ENCODE assay signal across 9 cellular contexts in the genomic region with DNA sequence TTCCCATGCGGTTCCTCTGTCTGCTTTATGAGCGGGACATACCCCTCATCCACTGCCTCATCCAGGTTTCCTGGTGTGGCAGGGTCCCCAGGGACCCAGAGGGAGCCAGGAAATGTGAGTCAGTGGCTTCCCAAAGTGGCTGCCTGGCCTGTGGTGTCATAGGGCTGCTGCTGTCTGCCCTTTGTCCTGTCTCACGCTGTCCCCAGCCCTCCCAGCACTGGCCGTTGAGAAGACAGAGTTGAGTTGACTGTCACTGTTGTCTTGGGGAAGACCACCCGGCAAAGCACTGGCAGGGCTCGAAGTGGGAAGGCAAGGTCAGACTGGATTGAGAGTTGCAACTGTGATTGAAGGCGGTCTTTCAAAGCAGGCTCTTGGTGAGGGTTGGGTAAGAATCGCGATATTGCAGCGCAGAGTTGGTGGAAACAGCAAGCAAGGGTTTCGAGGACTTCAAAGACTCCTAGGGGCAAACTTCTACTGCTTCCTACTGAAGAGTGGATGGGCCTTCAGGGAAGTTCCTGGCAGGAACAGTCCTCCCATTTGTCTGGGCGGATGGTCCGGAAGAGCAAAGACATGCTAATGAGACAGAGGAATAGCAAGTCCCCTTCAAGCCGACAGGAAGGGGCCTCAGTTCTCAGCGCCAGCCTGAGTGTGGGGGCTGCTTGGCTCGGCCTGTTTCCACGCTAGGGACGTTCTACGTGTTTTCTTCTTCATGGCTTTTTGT. TPM values are rescaled to one million over a fixed set of nuclear protein-coding genes. Genes with fewer than 3 reads are reported as not detected.
DNase-seq lines count a peak whose midpoint lies in the region; ATAC-seq and TF ChIP-seq lines count a peak whose summit lies in the region.
"Had no signal": no experiment of that assay in that cellular context is flagged by ENCODE, and none has a peak within 500 bp of the region (broad histone marks: within the 10 kb centered on the region; RNA-seq: fewer than 3 reads in every experiment).

No MANE protein-coding gene starts in this region.

- peaks cover 22 to 42% of the 10 kb centered on the region in 2 donors for H3K27me3 Mint-ChIP-seq in CD4-positive, alpha-beta memory T cell

- no peaks in the 10 kb centered on the region for H3K9me3 Mint-ChIP-seq in CD4-positive, alpha-beta memory T cell

- POLR2A ChIA-PET in CD4-positive, alpha-beta memory T cell (lab: Charles Lee; ENCODE audit: partially characterized antibody): no interaction called here

- intact Hi-C loops in breast epithelium (cut with DNase I; ENCODE audit: low total_unique reads): no loop called here
- intact Hi-C loops in mucosa of descending colon (cut with DNase I, micrococcal nuclease): no loop called here
- intact Hi-C loops in CD4-positive, alpha-beta memory T cell (cut with micrococcal nuclease): no loop called here

- DNase-seq in HL-60 (ENCODE audit: low read depth in 1 of 2, low spot score in 1 of 2) (peak in 1 of 2 experiments; percentile 34), breast epithelium (ENCODE audit: low spot score in 2 of 2) (no peak), iPS-NIHi7 (ENCODE audit: extremely low spot score) (peak; percentile 60), suprapubic skin (ENCODE audit: low spot score in 2 of 2) (peak in 1 of 2 donors; percentile 73), T-helper 1 cell (no peak), mucosa of descending colon (no peak)
- DNase-seq in CD4-positive, alpha-beta memory T cell: no peak
- DNase-seq in stimulated activated CD4-positive, alpha-beta T cell treated with anti-CD3 and anti-CD28 coated beads, Interleukin-2, amount 100 ng/mL, for 24 hours: no peak
- DNase-seq: NCI-H345 had no signal

- H3K4me3 Mint-ChIP-seq in CD4-positive, alpha-beta memory T cell: no peak overlapping the region

- H3K36me3 ChIP-seq in breast epithelium (no peaks in the 10 kb centered on the region), suprapubic skin (no peaks in the 10 kb centered on the region), mucosa of descending colon (ENCODE audit: low read depth) (no peaks in the 10 kb centered on the region)
- H3K36me3 ChIP-seq in CD4-positive, alpha-beta memory T cell (ENCODE audit: insufficient read depth, low read length): no peaks in the 10 kb centered on the region

- WGBS in suprapubic skin: 64% methylated on average over 18 of the region's 19 CpGs

- CTCF ChIA-PET in CD4-positive, alpha-beta memory T cell (lab: Charles Lee; ENCODE audit: partially characterized antibody): no interaction called here

- H3K27me3 ChIP-seq in HL-60 (ENCODE audit: insufficient read depth, poor library complexity, severe bottlenecking) (no peaks in the 10 kb centered on the region), breast epithelium (no peaks in the 10 kb centered on the region), suprapubic skin (no peaks in the 10 kb centered on the region)
- H3K27me3 ChIP-seq in CD4-positive, alpha-beta memory T cell (ENCODE audit: insufficient read depth, low read length): no peaks in the 10 kb centered on the region

- no peaks in the 10 kb centered on the region for H3K4me1 Mint-ChIP-seq in CD4-positive, alpha-beta memory T cell

- TF ChIP-seq POLR2A in breast epithelium (IDR thresholded peaks at IDR 0.05) (no peak), suprapubic skin (IDR thresholded peaks at IDR 0.05) (no peak)

- H3K4me1 ChIP-seq in breast epithelium: peaks cover 2 to 12% of the 10 kb centered on the region in 2 donors
- H3K4me1 ChIP-seq in suprapubic skin: peaks cover 26% of the 10 kb centered on the region
- H3K4me1 ChIP-seq in mucosa of descending colon (ENCODE audit: low read depth): peaks cover 4% of the 10 kb centered on the region
- H3K4me1 ChIP-seq in CD4-positive, alpha-beta memory T cell (ENCODE audit: insufficient read depth, low read length): no peaks in the 10 kb centered on the region

- no peak for TF ChIP-seq CTCF in HL-60 (IDR thresholded peaks at IDR 0.05; ENCODE audit: insufficient read depth, low read length)
- no peak for TF ChIP-seq CTCF in breast epithelium (IDR thresholded peaks at IDR 0.05)
- TF ChIP-seq CTCF in suprapubic skin (IDR thresholded peaks at IDR 0.05): no peak
- no peak for TF ChIP-seq CTCF in mucosa of descending colon (IDR thresholded peaks at IDR 0.05)

- TF ChIP-seq EP300 in suprapubic skin (IDR thresholded peaks at IDR 0.05): no peak

- ATAC-seq in mucosa of descending colon: no peak

- H3K27ac Mint-ChIP-seq in CD4-positive, alpha-beta memory T cell: no peak overlapping the region

- peak overlapping the region; percentile 65 for H3K27ac ChIP-seq in HL-60 (replicated peaks)
- peak overlapping the region; percentile 66 to 82 for H3K27ac ChIP-seq in breast epithelium
- H3K27ac ChIP-seq in suprapubic skin: peak overlapping the region; percentile 54
- H3K27ac ChIP-seq in CD4-positive, alpha-beta memory T cell (ENCODE audit: low read depth, low read length): no peak overlapping the region

- H3K36me3 Mint-ChIP-seq in CD4-positive, alpha-beta memory T cell: no peaks in the 10 kb centered on the region

- no peaks in the 10 kb centered on the region for H3K9me3 ChIP-seq in breast epithelium
- no peaks in the 10 kb centered on the region for H3K9me3 ChIP-seq in suprapubic skin
- H3K9me3 ChIP-seq in mucosa of descending colon: no peaks in the 10 kb centered on the region
- H3K9me3 ChIP-seq in CD4-positive, alpha-beta memory T cell (ENCODE audit: control insufficient read depth in 1 of 2, low read length in 2 of 2): no peaks in the 10 kb centered on the region

- no peak overlapping the region for H3K4me3 ChIP-seq in HL-60 (replicated peaks; ENCODE audit: insufficient read depth, low read length)
- H3K4me3 ChIP-seq in breast epithelium: peak overlapping the region in 2 of 3 donors; percentile 30 to 49
- H3K4me3 ChIP-seq in suprapubic skin: peak overlapping the region; percentile 7
- no peak overlapping the region for H3K4me3 ChIP-seq in mucosa of descending colon
- no peak overlapping the region for H3K4me3 ChIP-seq in CD4-positive, alpha-beta memory T cell (ENCODE audit: low read length in 2 of 2)

RNA-seq across cellular contexts. Expression of gene RAB31, which starts 33.9 kb away (rescaled TPM):
- total RNA-seq in breast epithelium (100 to 1,000 TPM in 1 of 3 donors, 10 to 100 TPM in 2; 22.4 to 110 (median 32.4) TPM), suprapubic skin (10 to 100 TPM in 3 of 4 donors, 1 to 10 TPM in 1; 5.8 to 15.2 (median 11.4) TPM), mucosa of descending colon (10 to 100 TPM; 12.8 to 58.5 (median 27.4) TPM)
- total RNA-seq in CD4-positive, alpha-beta memory T cell: 1 to 10 TPM; 1.8 TPM
- polyA plus RNA-seq in CD4-positive, alpha-beta memory T cell: 1 to 10 TPM in 1 of 2 donors, under 1 TPM in 1; 0.07 to 1.0 TPM

Comparison
In these comparisons a context has a peak if more than half of its experiments do, and no peak if none do; other contexts are left out.
1. H3K4me3 ChIP-seq: peak in breast epithelium (2 of 3) and suprapubic skin (single experiment); none in HL-60 (single experiment), mucosa of descending colon (single experiment) and CD4-positive, alpha-beta memory T cell (0 of 2).